Comparison of ENCODE assay signal across 1 cellular context in the genomic region with DNA sequence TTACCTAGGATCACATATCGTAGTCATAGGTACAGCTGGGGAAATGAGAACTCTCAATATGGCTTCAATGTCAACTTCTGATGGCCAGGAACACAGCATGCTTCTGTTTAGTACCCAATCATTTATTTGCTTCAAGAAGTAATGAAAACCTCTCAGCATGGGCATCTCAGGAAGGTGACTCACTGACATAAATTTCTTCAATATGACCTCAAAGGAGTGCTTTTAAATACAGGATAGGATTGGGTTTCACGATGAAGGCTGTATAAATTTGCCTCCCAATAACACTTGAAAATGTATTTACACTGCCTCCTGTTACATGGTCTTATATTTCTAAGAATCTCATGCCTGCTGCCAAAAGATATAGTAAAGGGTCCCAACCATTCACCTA.
TF ChIP-seq lines count a peak whose summit lies in the region.

No MANE protein-coding gene starts in this region.

TF ChIP-seq in K562, 482 proteins besides CTCF, POLR2A, EP300 and RAD21 (continued from another document):
- TF ChIP-seq, protein P1, sequence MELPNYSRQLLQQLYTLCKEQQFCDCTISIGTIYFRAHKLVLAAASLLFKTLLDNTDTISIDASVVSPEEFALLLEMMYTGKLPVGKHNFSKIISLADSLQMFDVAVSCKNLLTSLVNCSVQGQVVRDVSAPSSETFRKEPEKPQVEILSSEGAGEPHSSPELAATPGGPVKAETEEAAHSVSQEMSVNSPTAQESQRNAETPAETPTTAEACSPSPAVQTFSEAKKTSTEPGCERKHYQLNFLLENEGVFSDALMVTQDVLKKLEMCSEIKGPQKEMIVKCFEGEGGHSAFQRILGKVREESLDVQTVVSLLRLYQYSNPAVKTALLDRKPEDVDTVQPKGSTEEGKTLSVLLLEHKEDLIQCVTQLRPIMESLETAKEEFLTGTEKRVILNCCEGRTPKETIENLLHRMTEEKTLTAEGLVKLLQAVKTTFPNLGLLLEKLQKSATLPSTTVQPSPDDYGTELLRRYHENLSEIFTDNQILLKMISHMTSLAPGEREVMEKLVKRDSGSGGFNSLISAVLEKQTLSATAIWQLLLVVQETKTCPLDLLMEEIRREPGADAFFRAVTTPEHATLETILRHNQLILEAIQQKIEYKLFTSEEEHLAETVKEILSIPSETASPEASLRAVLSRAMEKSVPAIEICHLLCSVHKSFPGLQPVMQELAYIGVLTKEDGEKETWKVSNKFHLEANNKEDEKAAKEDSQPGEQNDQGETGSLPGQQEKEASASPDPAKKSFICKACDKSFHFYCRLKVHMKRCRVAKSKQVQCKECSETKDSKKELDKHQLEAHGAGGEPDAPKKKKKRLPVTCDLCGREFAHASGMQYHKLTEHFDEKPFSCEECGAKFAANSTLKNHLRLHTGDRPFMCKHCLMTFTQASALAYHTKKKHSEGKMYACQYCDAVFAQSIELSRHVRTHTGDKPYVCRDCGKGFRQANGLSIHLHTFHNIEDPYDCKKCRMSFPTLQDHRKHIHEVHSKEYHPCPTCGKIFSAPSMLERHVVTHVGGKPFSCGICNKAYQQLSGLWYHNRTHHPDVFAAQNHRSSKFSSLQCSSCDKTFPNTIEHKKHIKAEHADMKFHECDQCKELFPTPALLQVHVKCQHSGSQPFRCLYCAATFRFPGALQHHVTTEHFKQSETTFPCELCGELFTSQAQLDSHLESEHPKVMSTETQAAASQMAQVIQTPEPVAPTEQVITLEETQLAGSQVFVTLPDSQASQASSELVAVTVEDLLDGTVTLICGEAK (IDR thresholded peaks at IDR 0.05) = no peak
- TF ChIP-seq, protein P1 (CRISPR knock-in tag; IDR thresholded peaks at IDR 0.05) = no peak
- TF ChIP-seq HMG20A (CRISPR knock-in tag; conservative IDR thresholded peaks at IDR 0.05) = no peak
- TF ChIP-seq STAG1 (CRISPR knock-in tag; IDR thresholded peaks at IDR 0.05; ENCODE audit: borderline replicate concordance) = no peak
- no peak for TF ChIP-seq PCBP1 (IDR thresholded peaks at IDR 0.05; ENCODE audit: low read depth, low read length, poor library complexity, severe bottlenecking)
- TF ChIP-seq TBL1XR1 (IDR thresholded peaks at IDR 0.05; ENCODE audit: low read length in 2 of 2) = no peak
- TF ChIP-seq PRPF4 (IDR thresholded peaks at IDR 0.05; ENCODE audit: insufficient read depth, low read depth, low read length, poor library complexity, severe bottlenecking) = no peak
- no peak for TF ChIP-seq DIDO1 (tag; IDR thresholded peaks at IDR 0.05; ENCODE audit: low read depth)
- TF ChIP-seq, protein P2, sequence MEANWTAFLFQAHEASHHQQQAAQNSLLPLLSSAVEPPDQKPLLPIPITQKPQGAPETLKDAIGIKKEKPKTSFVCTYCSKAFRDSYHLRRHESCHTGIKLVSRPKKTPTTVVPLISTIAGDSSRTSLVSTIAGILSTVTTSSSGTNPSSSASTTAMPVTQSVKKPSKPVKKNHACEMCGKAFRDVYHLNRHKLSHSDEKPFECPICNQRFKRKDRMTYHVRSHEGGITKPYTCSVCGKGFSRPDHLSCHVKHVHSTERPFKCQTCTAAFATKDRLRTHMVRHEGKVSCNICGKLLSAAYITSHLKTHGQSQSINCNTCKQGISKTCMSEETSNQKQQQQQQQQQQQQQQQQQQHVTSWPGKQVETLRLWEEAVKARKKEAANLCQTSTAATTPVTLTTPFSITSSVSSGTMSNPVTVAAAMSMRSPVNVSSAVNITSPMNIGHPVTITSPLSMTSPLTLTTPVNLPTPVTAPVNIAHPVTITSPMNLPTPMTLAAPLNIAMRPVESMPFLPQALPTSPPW (CRISPR knock-in tag; IDR thresholded peaks at IDR 0.05) = no peak
- no peak for TF ChIP-seq FUS (optimal IDR thresholded peaks at IDR 0.05; ENCODE audit: low read depth, low read length)
- no peak for TF ChIP-seq GTF2F1 (IDR thresholded peaks at IDR 0.05; ENCODE audit: low read depth, low read length)
- no peak for TF ChIP-seq SOX6 (IDR thresholded peaks at IDR 0.05)
- no peak for TF ChIP-seq ELF4 (CRISPR knock-in tag; IDR thresholded peaks at IDR 0.05)
- no peak for TF ChIP-seq ZNF124 (CRISPR knock-in tag; IDR thresholded peaks at IDR 0.05)
- TF ChIP-seq, protein P3, sequence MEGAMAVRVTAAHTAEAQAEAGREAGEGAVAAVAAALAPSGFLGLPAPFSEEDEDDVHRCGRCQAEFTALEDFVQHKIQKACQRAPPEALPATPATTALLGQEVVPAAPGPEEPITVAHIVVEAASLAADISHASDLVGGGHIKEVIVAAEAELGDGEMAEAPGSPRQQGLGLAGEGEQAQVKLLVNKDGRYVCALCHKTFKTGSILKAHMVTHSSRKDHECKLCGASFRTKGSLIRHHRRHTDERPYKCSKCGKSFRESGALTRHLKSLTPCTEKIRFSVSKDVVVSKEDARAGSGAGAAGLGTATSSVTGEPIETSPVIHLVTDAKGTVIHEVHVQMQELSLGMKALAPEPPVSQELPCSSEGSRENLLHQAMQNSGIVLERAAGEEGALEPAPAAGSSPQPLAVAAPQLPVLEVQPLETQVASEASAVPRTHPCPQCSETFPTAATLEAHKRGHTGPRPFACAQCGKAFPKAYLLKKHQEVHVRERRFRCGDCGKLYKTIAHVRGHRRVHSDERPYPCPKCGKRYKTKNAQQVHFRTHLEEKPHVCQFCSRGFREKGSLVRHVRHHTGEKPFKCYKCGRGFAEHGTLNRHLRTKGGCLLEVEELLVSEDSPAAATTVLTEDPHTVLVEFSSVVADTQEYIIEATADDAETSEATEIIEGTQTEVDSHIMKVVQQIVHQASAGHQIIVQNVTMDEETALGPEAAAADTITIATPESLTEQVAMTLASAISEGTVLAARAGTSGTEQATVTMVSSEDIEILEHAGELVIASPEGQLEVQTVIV (CRISPR knock-in tag; IDR thresholded peaks at IDR 0.05; ENCODE audit: borderline replicate concordance) = no peak
- no peak for TF ChIP-seq NCOA2 (IDR thresholded peaks at IDR 0.05; ENCODE audit: partially characterized antibody in 2 of 2)
